ENCODE assay signal across 29 cellular contexts in the genomic region with DNA sequence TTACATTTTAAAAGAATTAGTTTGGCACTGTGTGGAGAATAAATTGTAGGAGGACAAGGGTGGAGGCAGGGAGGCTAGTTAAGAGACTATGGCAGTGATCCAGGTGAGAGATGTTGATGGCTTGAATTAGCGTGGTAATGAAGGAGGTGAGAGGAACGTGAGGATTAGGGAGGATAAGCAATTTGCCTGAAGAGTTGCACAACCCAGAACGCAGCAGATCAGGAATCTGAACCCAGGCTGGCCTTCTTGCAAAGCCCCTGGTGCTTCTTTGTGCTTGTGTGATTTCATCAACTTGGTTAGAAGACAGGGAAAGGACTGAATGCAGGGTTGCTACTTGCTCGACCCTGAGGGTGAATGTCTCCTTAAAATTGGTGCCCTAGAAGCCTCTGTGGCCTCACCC.
"Had no signal": no experiment of that assay in that cellular context is flagged by ENCODE, and none has a peak within 500 bp of the region (broad histone marks: within the 10 kb centered on the region; RNA-seq: fewer than 3 reads in every experiment).

No MANE protein-coding gene starts in this region.

- H3K4me3 Mint-ChIP-seq: activated B cell treated with CpG ODN at 0.5 μM for 24 hours; activated CD4-positive, alpha-beta memory T cell treated with anti-CD3 and anti-CD28 coated beads, Interleukin-2, amount 10 ng/mL, durations not matched to agents 7 days and 5 days; activated CD4-positive, alpha-beta T cell treated with anti-CD3 and anti-CD28 coated beads, Interleukin-2, amount 10 ng/mL, durations not matched to agents 24 days and 14 days; activated naive CD4-positive, alpha-beta T cell treated with anti-CD3 and anti-CD28 coated beads for 36 hours; activated naive CD8-positive, alpha-beta T cell treated with anti-CD3 and anti-CD28 coated beads, Interleukin-2, amount 10 ng/mL, durations not matched to agents 7 days and 5 days; activated T-helper 17 cell treated with anti-CD3 and anti-CD28 coated beads, Interleukin-2, amount 50 U/mL, for 72 hours; T-helper 1 cell treated with Interleukin-12 subunit alpha and Interleukin-12 subunit beta and Interleukin-4 antibody, amounts not matched to agents 30 μg/mL and 1 μg/mL, for 36 hours had no signal

- H3K4me1 Mint-ChIP-seq: activated B cell treated with CpG ODN at 0.5 μM for 24 hours had no signal

- H3K27ac Mint-ChIP-seq: activated B cell treated with CpG ODN at 0.5 μM for 24 hours; activated CD4-positive, alpha-beta memory T cell treated with anti-CD3 and anti-CD28 coated beads, Interleukin-2, amount 10 ng/mL, durations not matched to agents 7 days and 5 days; activated CD4-positive, alpha-beta T cell treated with anti-CD3 and anti-CD28 coated beads, Interleukin-2, amount 10 ng/mL, durations not matched to agents 24 days and 14 days; activated naive CD4-positive, alpha-beta T cell treated with anti-CD3 and anti-CD28 coated beads for 36 hours; activated naive CD8-positive, alpha-beta T cell treated with anti-CD3 and anti-CD28 coated beads, Interleukin-2, amount 10 ng/mL, durations not matched to agents 7 days and 5 days; activated T-helper 17 cell treated with anti-CD3 and anti-CD28 coated beads, Interleukin-2, amount 50 U/mL, for 72 hours; T-helper 1 cell treated with Interleukin-12 subunit alpha and Interleukin-12 subunit beta and Interleukin-4 antibody, amounts not matched to agents 30 μg/mL and 1 μg/mL, for 36 hours had no signal

- ATAC-seq: activated T-helper 17 cell treated with anti-CD3 and anti-CD28 coated beads, Interleukin-2, amount 50 U/mL, for 72 hours; Panc1 had no signal

- H3K36me3 Mint-ChIP-seq: activated naive CD8-positive, alpha-beta T cell treated with anti-CD3 and anti-CD28 coated beads, Interleukin-2, amount 10 ng/mL, durations not matched to agents 7 days and 5 days had no signal

- H3K27me3 Mint-ChIP-seq: activated B cell treated with CpG ODN at 0.5 μM for 24 hours; activated T-helper 17 cell treated with anti-CD3 and anti-CD28 coated beads, Interleukin-2, amount 50 U/mL, for 72 hours had no signal

- H3K9me3 Mint-ChIP-seq: activated B cell treated with CpG ODN at 0.5 μM for 24 hours; activated CD4-positive, alpha-beta memory T cell treated with anti-CD3 and anti-CD28 coated beads, Interleukin-2, amount 10 ng/mL, durations not matched to agents 7 days and 5 days; activated CD4-positive, alpha-beta T cell treated with anti-CD3 and anti-CD28 coated beads, Interleukin-2, amount 10 ng/mL, durations not matched to agents 24 days and 14 days; activated naive CD4-positive, alpha-beta T cell treated with anti-CD3 and anti-CD28 coated beads for 36 hours; activated naive CD8-positive, alpha-beta T cell treated with anti-CD3 and anti-CD28 coated beads, Interleukin-2, amount 10 ng/mL, durations not matched to agents 7 days and 5 days; activated T-helper 17 cell treated with anti-CD3 and anti-CD28 coated beads, Interleukin-2, amount 50 U/mL, for 72 hours; T-helper 1 cell treated with Interleukin-12 subunit alpha and Interleukin-12 subunit beta and Interleukin-4 antibody, amounts not matched to agents 30 μg/mL and 1 μg/mL, for 36 hours had no signal

- DNase-seq: activated B cell treated with CpG ODN at 0.5 μM for 24 hours; activated CD4-positive, alpha-beta memory T cell treated with anti-CD3 and anti-CD28 coated beads, Interleukin-2, amount 10 ng/mL, durations not matched to agents 7 days and 5 days; activated CD4-positive, alpha-beta T cell treated with anti-CD3 and anti-CD28 coated beads for 1 hour; activated CD4-positive, alpha-beta T cell treated with anti-CD3 and anti-CD28 coated beads, Interleukin-2, amount 10 ng/mL, durations not matched to agents 24 days and 14 days; activated gamma-delta T cell; activated naive CD4-positive, alpha-beta T cell treated with anti-CD3 and anti-CD28 coated beads for 36 hours; activated naive CD8-positive, alpha-beta T cell treated with anti-CD3 and anti-CD28 coated beads, Interleukin-2, amount 10 ng/mL, durations not matched to agents 7 days and 5 days; activated T-cell treated with anti-CD3 and anti-CD28 coated beads for 4 hours; activated T-cell treated with anti-CD3 and anti-CD28 coated beads, Interleukin-2, amount 50 U/mL, for 48 hours; adrenal gland; aorta; caudate nucleus; Kasumi-1; KBM-7; NCI-H1092 treated with DMSO at 0.1 percent for 48 hours; NCI-H1417 treated with DMSO at 0.1 percent for 48 hours; NCI-H1694; NCI-H2029; NCI-H2107; NCI-H2171 treated with DMSO at 0.1 percent for 48 hours; NCI-H226; NCI-H526; NCI-H774; NK-92 treated with Interleukin-12 subunit alpha and Interleukin-12 subunit beta, amount 100 ng/mL, for 24 hours; OCI-M1; Right ventricle myocardium superior had no signal
